Comparison of ENCODE assay signal across 1 cellular context in genomic region chr5:154937718-154938466, GRCh38.
TF ChIP-seq lines count a peak whose summit lies in the region.

Gene GEMIN5 (minus strand): TSS chr5:154938211. CDS start chr5:154938133, 78 bp downstream.

TF ChIP-seq in WTC11, 78 proteins besides CTCF, POLR2A, EP300 and RAD21 (continued from another document and continues in another):
- TF ChIP-seq, protein P1, sequence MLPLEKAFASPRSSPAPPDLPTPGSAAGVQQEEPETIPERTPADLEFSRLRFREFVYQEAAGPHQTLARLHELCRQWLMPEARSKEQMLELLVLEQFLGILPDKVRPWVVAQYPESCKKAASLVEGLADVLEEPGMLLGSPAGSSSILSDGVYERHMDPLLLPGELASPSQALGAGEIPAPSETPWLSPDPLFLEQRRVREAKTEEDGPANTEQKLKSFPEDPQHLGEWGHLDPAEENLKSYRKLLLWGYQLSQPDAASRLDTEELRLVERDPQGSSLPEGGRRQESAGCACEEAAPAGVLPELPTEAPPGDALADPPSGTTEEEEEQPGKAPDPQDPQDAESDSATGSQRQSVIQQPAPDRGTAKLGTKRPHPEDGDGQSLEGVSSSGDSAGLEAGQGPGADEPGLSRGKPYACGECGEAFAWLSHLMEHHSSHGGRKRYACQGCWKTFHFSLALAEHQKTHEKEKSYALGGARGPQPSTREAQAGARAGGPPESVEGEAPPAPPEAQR (CRISPR knock-in tag; IDR thresholded peaks at IDR 0.05) = no peak
- TF ChIP-seq ZNF671 (CRISPR knock-in tag; IDR thresholded peaks at IDR 0.05) = no peak
- no peak for TF ChIP-seq ELF4 (CRISPR knock-in tag; IDR thresholded peaks at IDR 0.05; ENCODE audit: low read depth)
- TF ChIP-seq, protein P2, sequence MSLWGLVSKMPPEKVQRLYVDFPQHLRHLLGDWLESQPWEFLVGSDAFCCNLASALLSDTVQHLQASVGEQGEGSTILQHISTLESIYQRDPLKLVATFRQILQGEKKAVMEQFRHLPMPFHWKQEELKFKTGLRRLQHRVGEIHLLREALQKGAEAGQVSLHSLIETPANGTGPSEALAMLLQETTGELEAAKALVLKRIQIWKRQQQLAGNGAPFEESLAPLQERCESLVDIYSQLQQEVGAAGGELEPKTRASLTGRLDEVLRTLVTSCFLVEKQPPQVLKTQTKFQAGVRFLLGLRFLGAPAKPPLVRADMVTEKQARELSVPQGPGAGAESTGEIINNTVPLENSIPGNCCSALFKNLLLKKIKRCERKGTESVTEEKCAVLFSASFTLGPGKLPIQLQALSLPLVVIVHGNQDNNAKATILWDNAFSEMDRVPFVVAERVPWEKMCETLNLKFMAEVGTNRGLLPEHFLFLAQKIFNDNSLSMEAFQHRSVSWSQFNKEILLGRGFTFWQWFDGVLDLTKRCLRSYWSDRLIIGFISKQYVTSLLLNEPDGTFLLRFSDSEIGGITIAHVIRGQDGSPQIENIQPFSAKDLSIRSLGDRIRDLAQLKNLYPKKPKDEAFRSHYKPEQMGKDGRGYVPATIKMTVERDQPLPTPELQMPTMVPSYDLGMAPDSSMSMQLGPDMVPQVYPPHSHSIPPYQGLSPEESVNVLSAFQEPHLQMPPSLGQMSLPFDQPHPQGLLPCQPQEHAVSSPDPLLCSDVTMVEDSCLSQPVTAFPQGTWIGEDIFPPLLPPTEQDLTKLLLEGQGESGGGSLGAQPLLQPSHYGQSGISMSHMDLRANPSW (CRISPR knock-in tag; conservative IDR thresholded peaks at IDR 0.05; ENCODE audit: low read depth) = no peak
- no peak for TF ChIP-seq RELA (CRISPR knock-in tag; IDR thresholded peaks at IDR 0.05; ENCODE audit: borderline replicate concordance)
- TF ChIP-seq NFATC4 (CRISPR knock-in tag; IDR thresholded peaks at IDR 0.05) = no peak
- TF ChIP-seq ZBTB21 (CRISPR knock-in tag; IDR thresholded peaks at IDR 0.05; ENCODE audit: borderline replicate concordance) = peak; percentile 56; the same call in 1 of the 2 replicates
- TF ChIP-seq, protein P3, sequence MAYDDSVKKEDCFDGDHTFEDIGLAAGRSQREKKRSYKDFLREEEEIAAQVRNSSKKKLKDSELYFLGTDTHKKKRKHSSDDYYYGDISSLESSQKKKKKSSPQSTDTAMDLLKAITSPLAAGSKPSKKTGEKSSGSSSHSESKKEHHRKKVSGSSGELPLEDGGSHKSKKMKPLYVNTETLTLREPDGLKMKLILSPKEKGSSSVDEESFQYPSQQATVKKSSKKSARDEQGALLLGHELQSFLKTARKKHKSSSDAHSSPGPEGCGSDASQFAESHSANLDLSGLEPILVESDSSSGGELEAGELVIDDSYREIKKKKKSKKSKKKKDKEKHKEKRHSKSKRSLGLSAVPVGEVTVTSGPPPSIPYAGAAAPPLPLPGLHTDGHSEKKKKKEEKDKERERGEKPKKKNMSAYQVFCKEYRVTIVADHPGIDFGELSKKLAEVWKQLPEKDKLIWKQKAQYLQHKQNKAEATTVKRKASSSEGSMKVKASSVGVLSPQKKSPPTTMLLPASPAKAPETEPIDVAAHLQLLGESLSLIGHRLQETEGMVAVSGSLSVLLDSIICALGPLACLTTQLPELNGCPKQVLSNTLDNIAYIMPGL (CRISPR knock-in tag; IDR thresholded peaks at IDR 0.05) = peak; percentile 47; the same call in 1 of the 2 replicates
- peak; percentile 88 for TF ChIP-seq MAX (CRISPR knock-in tag; IDR thresholded peaks at IDR 0.05)
- TF ChIP-seq PRDM15 (CRISPR knock-in tag; IDR thresholded peaks at IDR 0.05) = no peak
- no peak for TF ChIP-seq ZNF317 (CRISPR knock-in tag; IDR thresholded peaks at IDR 0.05; ENCODE audit: borderline replicate concordance, low read depth)
- no peak for TF ChIP-seq OVOL2 (CRISPR knock-in tag; IDR thresholded peaks at IDR 0.05; ENCODE audit: borderline replicate concordance)
- TF ChIP-seq, protein P4, sequence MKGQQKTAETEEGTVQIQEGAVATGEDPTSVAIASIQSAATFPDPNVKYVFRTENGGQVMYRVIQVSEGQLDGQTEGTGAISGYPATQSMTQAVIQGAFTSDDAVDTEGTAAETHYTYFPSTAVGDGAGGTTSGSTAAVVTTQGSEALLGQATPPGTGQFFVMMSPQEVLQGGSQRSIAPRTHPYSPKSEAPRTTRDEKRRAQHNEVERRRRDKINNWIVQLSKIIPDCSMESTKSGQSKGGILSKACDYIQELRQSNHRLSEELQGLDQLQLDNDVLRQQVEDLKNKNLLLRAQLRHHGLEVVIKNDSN (CRISPR knock-in tag; IDR thresholded peaks at IDR 0.05) = peak; percentile 67
- TF ChIP-seq ZNF281 (CRISPR knock-in tag; IDR thresholded peaks at IDR 0.05) = peak; percentile 51; the same call in 1 of the 2 replicates
- no peak for TF ChIP-seq ATF1 (CRISPR knock-in tag; IDR thresholded peaks at IDR 0.05)
- TF ChIP-seq E2F5 (CRISPR knock-in tag; IDR thresholded peaks at IDR 0.05) = peak; percentile 90
- TF ChIP-seq NFE2L1 (CRISPR knock-in tag; IDR thresholded peaks at IDR 0.05) = peak; percentile 69; the same call in 1 of the 2 replicates
- peak; percentile 91 for TF ChIP-seq FOXK1 (CRISPR knock-in tag; IDR thresholded peaks at IDR 0.05)
- TF ChIP-seq, protein P5, sequence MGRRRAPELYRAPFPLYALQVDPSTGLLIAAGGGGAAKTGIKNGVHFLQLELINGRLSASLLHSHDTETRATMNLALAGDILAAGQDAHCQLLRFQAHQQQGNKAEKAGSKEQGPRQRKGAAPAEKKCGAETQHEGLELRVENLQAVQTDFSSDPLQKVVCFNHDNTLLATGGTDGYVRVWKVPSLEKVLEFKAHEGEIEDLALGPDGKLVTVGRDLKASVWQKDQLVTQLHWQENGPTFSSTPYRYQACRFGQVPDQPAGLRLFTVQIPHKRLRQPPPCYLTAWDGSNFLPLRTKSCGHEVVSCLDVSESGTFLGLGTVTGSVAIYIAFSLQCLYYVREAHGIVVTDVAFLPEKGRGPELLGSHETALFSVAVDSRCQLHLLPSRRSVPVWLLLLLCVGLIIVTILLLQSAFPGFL (CRISPR knock-in tag; IDR thresholded peaks at IDR 0.05; ENCODE audit: borderline replicate concordance) = no peak
- peak; percentile 84 for TF ChIP-seq TEAD1 (CRISPR knock-in tag; IDR thresholded peaks at IDR 0.05)
- TF ChIP-seq HMGA2 (CRISPR knock-in tag; IDR thresholded peaks at IDR 0.05) = no peak
- no peak for TF ChIP-seq CBFB (CRISPR knock-in tag; IDR thresholded peaks at IDR 0.05; ENCODE audit: low read depth)
- TF ChIP-seq, protein P6, sequence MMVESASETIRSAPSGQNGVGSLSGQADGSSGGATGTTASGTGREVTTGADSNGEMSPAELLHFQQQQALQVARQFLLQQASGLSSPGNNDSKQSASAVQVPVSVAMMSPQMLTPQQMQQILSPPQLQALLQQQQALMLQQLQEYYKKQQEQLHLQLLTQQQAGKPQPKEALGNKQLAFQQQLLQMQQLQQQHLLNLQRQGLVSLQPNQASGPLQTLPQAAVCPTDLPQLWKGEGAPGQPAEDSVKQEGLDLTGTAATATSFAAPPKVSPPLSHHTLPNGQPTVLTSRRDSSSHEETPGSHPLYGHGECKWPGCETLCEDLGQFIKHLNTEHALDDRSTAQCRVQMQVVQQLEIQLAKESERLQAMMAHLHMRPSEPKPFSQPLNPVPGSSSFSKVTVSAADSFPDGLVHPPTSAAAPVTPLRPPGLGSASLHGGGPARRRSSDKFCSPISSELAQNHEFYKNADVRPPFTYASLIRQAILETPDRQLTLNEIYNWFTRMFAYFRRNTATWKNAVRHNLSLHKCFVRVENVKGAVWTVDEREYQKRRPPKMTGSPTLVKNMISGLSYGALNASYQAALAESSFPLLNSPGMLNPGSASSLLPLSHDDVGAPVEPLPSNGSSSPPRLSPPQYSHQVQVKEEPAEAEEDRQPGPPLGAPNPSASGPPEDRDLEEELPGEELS (CRISPR knock-in tag; IDR thresholded peaks at IDR 0.05) = peak; percentile 39
- TF ChIP-seq ESRRA (CRISPR knock-in tag; IDR thresholded peaks at IDR 0.05; ENCODE audit: borderline replicate concordance) = no peak
- TF ChIP-seq E2F1 (CRISPR knock-in tag; IDR thresholded peaks at IDR 0.05) = peak; percentile 61; the same call in 1 of the 2 replicates
- TF ChIP-seq FOXP1 (CRISPR knock-in tag; IDR thresholded peaks at IDR 0.05; ENCODE audit: borderline replicate concordance) = peak; percentile 83; the same call in 1 of the 2 replicates
- peak; percentile 88 for TF ChIP-seq ZNF121 (CRISPR knock-in tag; IDR thresholded peaks at IDR 0.05)
- TF ChIP-seq, protein P7, sequence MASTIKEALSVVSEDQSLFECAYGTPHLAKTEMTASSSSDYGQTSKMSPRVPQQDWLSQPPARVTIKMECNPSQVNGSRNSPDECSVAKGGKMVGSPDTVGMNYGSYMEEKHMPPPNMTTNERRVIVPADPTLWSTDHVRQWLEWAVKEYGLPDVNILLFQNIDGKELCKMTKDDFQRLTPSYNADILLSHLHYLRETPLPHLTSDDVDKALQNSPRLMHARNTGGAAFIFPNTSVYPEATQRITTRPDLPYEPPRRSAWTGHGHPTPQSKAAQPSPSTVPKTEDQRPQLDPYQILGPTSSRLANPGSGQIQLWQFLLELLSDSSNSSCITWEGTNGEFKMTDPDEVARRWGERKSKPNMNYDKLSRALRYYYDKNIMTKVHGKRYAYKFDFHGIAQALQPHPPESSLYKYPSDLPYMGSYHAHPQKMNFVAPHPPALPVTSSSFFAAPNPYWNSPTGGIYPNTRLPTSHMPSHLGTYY (CRISPR knock-in tag; IDR thresholded peaks at IDR 0.05) = no peak
- TF ChIP-seq AR (CRISPR knock-in tag; IDR thresholded peaks at IDR 0.05) = no peak
